In the genomic region with DNA sequence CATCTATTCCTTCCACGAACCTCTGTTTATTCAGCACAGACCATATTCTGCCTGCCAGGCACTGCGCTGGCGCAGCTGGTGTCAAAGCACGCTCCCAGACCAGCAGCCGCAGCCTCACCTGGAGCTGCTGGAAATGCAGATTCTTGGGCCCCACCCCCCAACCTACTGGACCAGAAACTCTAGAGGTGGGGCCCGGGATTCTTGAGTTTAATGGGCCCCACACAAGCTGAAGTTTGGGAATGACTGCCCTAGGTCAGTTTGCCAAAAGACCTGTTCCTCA, we compare ENCODE assay signal across 22 cellular contexts. TPM values are rescaled to one million over a fixed set of nuclear protein-coding genes. Genes with fewer than 3 reads are reported as not detected.
"Had no signal": no experiment of that assay in that cellular context is flagged by ENCODE, and none has a peak within 500 bp of the region (broad histone marks: within the 10 kb centered on the region; RNA-seq: fewer than 3 reads in every experiment).

No MANE protein-coding gene starts in this region.

- H3K4me3 Mint-ChIP-seq: activated CD4-positive, alpha-beta memory T cell treated with anti-CD3 and anti-CD28 coated beads for 36 hours; activated naive CD4-positive, alpha-beta T cell treated with anti-CD3 and anti-CD28 coated beads, Interleukin-2, amount 10 ng/mL, durations not matched to agents 7 days and 5 days; activated T-cell treated with anti-CD3 and anti-CD28 coated beads, Interleukin-2, amount 50 U/mL, for 72 hours; effector memory CD8-positive, alpha-beta T cell; naive thymus-derived CD8-positive, alpha-beta T cell; neural progenitor cell; type B pancreatic cell had no signal

- H3K9me3 ChIP-seq: body of pancreas, esophagus squamous epithelium, gastrocnemius medialis, ovary, psoas muscle, thoracic aorta had no signal

- H3K36me3 ChIP-seq: cardiac muscle cell, esophagus squamous epithelium, gastrocnemius medialis, neural progenitor cell, ovary, thoracic aorta had no signal

- H3K4me1 Mint-ChIP-seq: activated naive CD4-positive, alpha-beta T cell treated with anti-CD3 and anti-CD28 coated beads, Interleukin-2, amount 10 ng/mL, durations not matched to agents 7 days and 5 days; neural progenitor cell had no signal

- H3K27ac Mint-ChIP-seq: activated CD4-positive, alpha-beta memory T cell treated with anti-CD3 and anti-CD28 coated beads for 36 hours; activated naive CD4-positive, alpha-beta T cell treated with anti-CD3 and anti-CD28 coated beads, Interleukin-2, amount 10 ng/mL, durations not matched to agents 7 days and 5 days; activated T-cell treated with anti-CD3 and anti-CD28 coated beads, Interleukin-2, amount 50 U/mL, for 72 hours; effector memory CD8-positive, alpha-beta T cell; neural progenitor cell; type B pancreatic cell had no signal

- H3K36me3 Mint-ChIP-seq: activated CD4-positive, alpha-beta memory T cell treated with anti-CD3 and anti-CD28 coated beads for 36 hours; activated naive CD4-positive, alpha-beta T cell treated with anti-CD3 and anti-CD28 coated beads, Interleukin-2, amount 10 ng/mL, durations not matched to agents 7 days and 5 days; naive thymus-derived CD8-positive, alpha-beta T cell; neural progenitor cell; type B pancreatic cell had no signal

- H3K27ac ChIP-seq: cardiac muscle cell, gastrocnemius medialis, neural progenitor cell, ovary, psoas muscle, thoracic aorta had no signal

- H3K4me3 ChIP-seq: body of pancreas, cardiac muscle cell, esophagus squamous epithelium, gastrocnemius medialis, neural progenitor cell, ovary, psoas muscle, thoracic aorta had no signal

- DNase-seq: activated CD4-positive, alpha-beta memory T cell treated with anti-CD3 and anti-CD28 coated beads for 36 hours; activated CD4-positive, alpha-beta T cell treated with anti-CD3 and anti-CD28 coated beads for 48 hours; activated effector memory CD4-positive, alpha-beta T cell treated with anti-CD3 and anti-CD28 coated beads, Interleukin-2, amount 50 U/mL, for 16 hours; activated naive CD4-positive, alpha-beta T cell treated with anti-CD3 and anti-CD28 coated beads, Interleukin-2, amount 10 ng/mL, durations not matched to agents 7 days and 5 days; activated T-cell treated with anti-CD3 and anti-CD28 coated beads, Interleukin-2, amount 50 U/mL, for 72 hours; body of pancreas; effector memory CD8-positive, alpha-beta T cell; esophagus squamous epithelium; gastrocnemius medialis; ovary; stimulated activated CD4-positive, alpha-beta T cell treated with anti-CD3 and anti-CD28 coated beads, Interleukin-4, amount 100 ng/mL, for 1 hour; stimulated activated naive CD4-positive, alpha-beta T cell treated with Interleukin-2 at 50 U/mL for 16 hours had no signal

- H3K27me3 ChIP-seq: body of pancreas, gastrocnemius medialis, ovary had no signal

- ATAC-seq: body of pancreas; effector memory CD8-positive, alpha-beta T cell; gastrocnemius medialis; naive thymus-derived CD8-positive, alpha-beta T cell; SK-N-SH treated with all-trans-retinoic acid at 6 μM for 48 hours had no signal

- H3K4me1 ChIP-seq: esophagus squamous epithelium, gastrocnemius medialis, neural progenitor cell, psoas muscle had no signal

- H3K9me3 Mint-ChIP-seq: activated CD4-positive, alpha-beta memory T cell treated with anti-CD3 and anti-CD28 coated beads for 36 hours; activated naive CD4-positive, alpha-beta T cell treated with anti-CD3 and anti-CD28 coated beads, Interleukin-2, amount 10 ng/mL, durations not matched to agents 7 days and 5 days; activated T-cell treated with anti-CD3 and anti-CD28 coated beads, Interleukin-2, amount 50 U/mL, for 72 hours; effector memory CD8-positive, alpha-beta T cell; naive thymus-derived CD8-positive, alpha-beta T cell; neural progenitor cell; type B pancreatic cell had no signal

RNA-seq across cellular contexts. Expression of gene CHST13, which starts 7.0 kb away (rescaled TPM):
- total RNA-seq: activated CD4-positive, alpha-beta memory T cell treated with anti-CD3 and anti-CD28 coated beads for 36 hours; activated T-cell treated with anti-CD3 and anti-CD28 coated beads, Interleukin-2, amount 50 U/mL, for 72 hours; dermis microvascular lymphatic vessel endothelial cell; lung microvascular endothelial cell; naive thymus-derived CD8-positive, alpha-beta T cell; T-helper 2 cell treated with Interferon-gamma antibody and Interleukin-4, amounts not matched to agents 100 ng/mL and 5 ng/mL, for 36 hours; thoracic aorta had no signal

RNA-seq across cellular contexts. Expression of gene UROC1, which starts 13.4 kb away (rescaled TPM):
- total RNA-seq: activated CD4-positive, alpha-beta memory T cell treated with anti-CD3 and anti-CD28 coated beads for 36 hours; activated T-cell treated with anti-CD3 and anti-CD28 coated beads, Interleukin-2, amount 50 U/mL, for 72 hours; body of pancreas; cardiac muscle cell; dermis microvascular lymphatic vessel endothelial cell; esophagus squamous epithelium; lung microvascular endothelial cell; T-helper 2 cell treated with Interferon-gamma antibody and Interleukin-4, amounts not matched to agents 100 ng/mL and 5 ng/mL, for 36 hours; thoracic aorta had no signal
- polyA plus RNA-seq: cardiac muscle cell had no signal

RNA-seq across cellular contexts. Expression of gene C3orf22, which starts 27.7 kb away (rescaled TPM):
- total RNA-seq: activated CD4-positive, alpha-beta memory T cell treated with anti-CD3 and anti-CD28 coated beads for 36 hours; activated T-cell treated with anti-CD3 and anti-CD28 coated beads, Interleukin-2, amount 50 U/mL, for 72 hours; body of pancreas; cardiac muscle cell; dermis microvascular lymphatic vessel endothelial cell; esophagus squamous epithelium; gastrocnemius medialis; lung microvascular endothelial cell; naive thymus-derived CD8-positive, alpha-beta T cell; T-helper 2 cell treated with Interferon-gamma antibody and Interleukin-4, amounts not matched to agents 100 ng/mL and 5 ng/mL, for 36 hours; thoracic aorta had no signal
- polyA plus RNA-seq: cardiac muscle cell; naive thymus-derived CD8-positive, alpha-beta T cell; psoas muscle had no signal
